Comparison of ENCODE assay signal across 23 cellular contexts in the genomic region with DNA sequence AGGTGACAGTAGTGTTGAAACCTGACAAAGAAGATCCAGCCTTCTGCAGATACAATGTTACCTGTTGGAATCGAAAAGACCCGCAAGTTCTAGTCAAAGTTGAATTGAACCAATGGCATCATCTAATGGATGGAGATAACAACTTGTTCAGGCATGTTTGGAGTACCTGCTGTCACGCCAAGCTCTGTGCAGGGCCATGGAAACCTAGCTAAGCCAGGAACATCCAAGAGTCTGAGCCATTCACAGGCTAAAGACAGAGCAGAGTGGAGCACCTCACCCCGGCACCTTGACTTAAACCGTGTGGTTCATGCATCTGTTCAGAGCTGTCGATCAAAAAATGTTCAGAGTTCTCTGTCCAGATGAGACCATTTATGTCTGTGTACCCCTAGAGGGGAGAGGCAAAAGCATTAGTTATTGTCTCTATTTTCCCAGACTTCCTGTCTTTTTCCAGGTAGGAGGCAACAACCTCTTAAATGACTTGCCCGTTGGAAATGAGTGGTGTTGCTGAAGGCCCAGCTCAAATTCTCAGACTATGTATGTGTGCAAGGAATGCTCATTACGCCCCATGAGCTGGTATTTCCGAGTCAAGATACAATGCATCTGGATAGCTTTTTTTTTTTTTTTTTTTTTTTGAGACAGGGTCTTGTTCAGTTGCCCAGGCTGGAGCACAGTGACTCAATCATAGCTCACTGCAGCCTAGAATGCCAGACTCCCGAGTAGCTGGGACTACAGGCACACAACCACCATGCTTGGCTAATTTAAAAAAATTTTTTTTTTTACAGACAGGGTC. TPM values are rescaled to one million over a fixed set of nuclear protein-coding genes. Genes with fewer than 3 reads are reported as not detected.
DNase-seq lines count a peak whose midpoint lies in the region; ATAC-seq and TF ChIP-seq lines count a peak whose summit lies in the region.
"Had no signal": no experiment of that assay in that cellular context is flagged by ENCODE, and none has a peak within 500 bp of the region (broad histone marks: within the 10 kb centered on the region; RNA-seq: fewer than 3 reads in every experiment).

No MANE protein-coding gene starts in this region.

- peak overlapping the region; percentile 42 for H2BK5ac ChIP-seq in trophoblast cell (ENCODE audit: low read depth, low read length, poor library complexity)

- H3K23ac ChIP-seq in trophoblast cell (ENCODE audit: low read length) = no peak overlapping the region

- H2BK120ac ChIP-seq in trophoblast cell (ENCODE audit: insufficient read depth, low read length, poor library complexity) = peak overlapping the region; percentile 59

- H4K91ac ChIP-seq in trophoblast cell (ENCODE audit: low read depth, low read length) = peak overlapping the region; percentile 84

- WGBS in trophoblast cell (ENCODE audit: extremely low coverage, insufficient coverage, insufficient read length) = no CpG with 5 or more reads among the region's 10 CpGs

- H3K4me2 ChIP-seq in trophoblast cell (ENCODE audit: low read length) = no peak overlapping the region

- H2BK12ac ChIP-seq in trophoblast cell (ENCODE audit: low read length) = peak overlapping the region; percentile 15

- H3K27ac ChIP-seq in RWPE1 (no peak overlapping the region; the same call in 1 of the 2 replicates), trophoblast cell (ENCODE audit: low read depth, low read length) (peak overlapping the region; percentile 92)
- H3K27ac ChIP-seq: heart right ventricle, ovary, sigmoid colon had no signal

- no peak overlapping the region for H3K18ac ChIP-seq in trophoblast cell (ENCODE audit: low read length)

- H3K79me2 ChIP-seq in trophoblast cell (ENCODE audit: control insufficient read depth, insufficient read depth, low read length, poor library complexity) = peaks cover 1% of the 10 kb centered on the region

- TF ChIP-seq CTCF in RWPE1 (conservative IDR thresholded peaks at IDR 0.05; ENCODE audit: low read depth) = no peak

- H3K36me3 ChIP-seq in trophoblast cell (ENCODE audit: control insufficient read depth in 1 of 2, insufficient read depth in 2 of 2, low read length in 2 of 2) = no peaks in the 10 kb centered on the region
- H3K36me3 ChIP-seq: heart right ventricle, ovary, sigmoid colon had no signal

- H3K9me3 ChIP-seq in trophoblast cell (ENCODE audit: insufficient read depth, low read depth, low read length) = no peaks in the 10 kb centered on the region
- H3K9me3 ChIP-seq: heart right ventricle, ovary, sigmoid colon had no signal

- H3K79me1 ChIP-seq in trophoblast cell (ENCODE audit: low read length) = peaks cover 16% of the 10 kb centered on the region

- CTCF ChIA-PET in RWPE1 (lab: Yijun Ruan, JAX) = no interaction called here

- H3K4me1 ChIP-seq in trophoblast cell (ENCODE audit: control insufficient read depth in 1 of 2, insufficient read depth in 2 of 2, low read length in 2 of 2) = peaks cover 4 to 10% of the 10 kb centered on the region in 2 experiments
- H3K4me1 ChIP-seq: heart right ventricle, sigmoid colon had no signal

- H3K27me3 ChIP-seq in trophoblast cell (ENCODE audit: insufficient read depth, low read length) = no peaks in the 10 kb centered on the region
- H3K27me3 ChIP-seq: ovary had no signal

- H3K9ac ChIP-seq in trophoblast cell (ENCODE audit: low read length) = no peak overlapping the region

- H4K8ac ChIP-seq in trophoblast cell (ENCODE audit: low read depth, low read length) = peak overlapping the region; percentile 3

- no peak overlapping the region for H4K12ac ChIP-seq in trophoblast cell (ENCODE audit: low read depth, low read length)

- no peak overlapping the region for H3K4ac ChIP-seq in trophoblast cell (ENCODE audit: low read depth, low read length)

- peak overlapping the region; percentile 33 for H3K14ac ChIP-seq in trophoblast cell (ENCODE audit: low read length)

- no peak overlapping the region for H2AFZ ChIP-seq in trophoblast cell (ENCODE audit: insufficient read depth, low read length, poor library complexity)

- ATAC-seq in HG03097 (IDR thresholded peaks at IDR 0.05; ENCODE audit: low FRiP score, unreplicated experiment) = no peak
- ATAC-seq in GM21528 (IDR thresholded peaks at IDR 0.05; ENCODE audit: low FRiP score, unreplicated experiment) = no peak
- ATAC-seq: heart right ventricle; naive thymus-derived CD4-positive, alpha-beta T cell had no signal

- no peak overlapping the region for H3K4me3 ChIP-seq in trophoblast cell (ENCODE audit: low read depth, low read length)
- H3K4me3 ChIP-seq: heart right ventricle, ovary, sigmoid colon had no signal

- H2AK5ac ChIP-seq in trophoblast cell (ENCODE audit: low read length) = no peak overlapping the region

- DNase-seq in EH (ENCODE audit: low read depth) (peak; percentile 96), RWPE1 (ENCODE audit: low spot score) (peak; percentile 35), fibroblast of gingiva (ENCODE audit: low read depth) (peak; percentile 13), trophoblast cell (peak; percentile 90 to 96), NCI-H2107 treated with DMSO at 0.1 percent for 48 hours (lab: John Stamatoyannopoulos, UW; ENCODE audit: unreplicated experiment) (no peak), NCI-H446 (lab: John Stamatoyannopoulos, UW) (no peak)
- DNase-seq: activated CD4-positive, CD25-positive, alpha-beta regulatory T cell; activated CD8-positive, alpha-beta memory T cell treated with anti-CD3 and anti-CD28 coated beads for 24 hours; activated naive CD8-positive, alpha-beta T cell treated with anti-CD3 and anti-CD28 coated beads, Interleukin-2, amount 10 ng/mL, durations not matched to agents 7 days and 5 days; C1 segment of cervical spinal cord; caudate nucleus; heart right ventricle; naive thymus-derived CD4-positive, alpha-beta T cell; NCI-H1930; NCI-H524 treated with DMSO at 0.1 percent for 48 hours; ovary; SHP77 treated with DMSO at 0.1 percent for 48 hours; sigmoid colon; stimulated activated CD4-positive, alpha-beta T cell treated with anti-CD3 and anti-CD28 coated beads, Interleukin-2, amount 100 ng/mL, for 48 hours; substantia nigra; T-helper 2 cell had no signal

- POLR2A ChIA-PET in RWPE1 (lab: Yijun Ruan, JAX; ENCODE audit: low non-redundant PET) = interaction anchor here (0.6 kb wide), 1 partner anchor 450 kb away, joined by 5 read pairs; no protein-coding TSS in a partner anchor

RNA-seq across cellular contexts. Expression of a gene that starts 44.9 kb away (rescaled TPM):
- polyA plus RNA-seq in trophoblast cell (2013) = 5.9 and 6.8 TPM in 2 replicates

Comparison
In these comparisons a context has a peak if more than half of its experiments do, and no peak if none do; other contexts are left out.
1. DNase-seq: peak in EH (single experiment), RWPE1 (single experiment), fibroblast of gingiva (single experiment) and trophoblast cell (2 of 2); none in NCI-H2107 treated with DMSO at 0.1 percent for 48 hours (single experiment) and NCI-H446 (0 of 2).